Comparison of ENCODE assay signal across 35 cellular contexts in the genomic region with DNA sequence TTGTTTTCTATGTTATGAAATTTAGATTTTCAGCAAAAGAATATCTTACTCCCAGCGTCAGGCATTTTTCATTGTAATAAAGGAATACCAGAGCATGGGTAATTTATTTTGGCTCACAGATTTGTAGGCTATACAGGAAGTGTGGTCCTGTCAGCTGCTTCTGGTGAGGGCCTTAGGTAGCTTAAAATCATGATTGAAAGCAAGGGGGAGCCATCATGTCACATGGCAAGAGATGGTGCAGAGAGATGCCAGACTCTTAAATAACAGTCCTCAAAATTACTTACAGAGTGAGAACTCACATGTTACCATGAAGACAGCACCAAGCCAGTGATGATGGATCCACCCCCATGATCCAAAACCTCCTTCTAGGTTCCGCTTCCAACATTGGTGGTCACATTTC.
"Had no signal": no experiment of that assay in that cellular context is flagged by ENCODE, and none has a peak within 500 bp of the region (broad histone marks: within the 10 kb centered on the region; RNA-seq: fewer than 3 reads in every experiment).

No MANE protein-coding gene starts in this region.

- H3K4me2 ChIP-seq: PC-9, SK-N-SH had no signal

- H3K27me3 Mint-ChIP-seq: activated B cell treated with CpG ODN at 0.5 μM for 24 hours; activated CD4-positive, alpha-beta memory T cell treated with anti-CD3 and anti-CD28 coated beads, Interleukin-2, amount 10 ng/mL, durations not matched to agents 7 days and 5 days; activated CD8-positive, alpha-beta memory T cell treated with anti-CD3 and anti-CD28 coated beads, Interleukin-2, amount 10 ng/mL, durations not matched to agents 7 days and 5 days; activated naive CD8-positive, alpha-beta T cell treated with anti-CD3 and anti-CD28 coated beads for 36 hours; IgD-negative memory B cell had no signal

- H3K4me1 ChIP-seq: ascending aorta, SJSA1 had no signal

- H2AFZ ChIP-seq: PC-9 had no signal

- H3K4me1 Mint-ChIP-seq: activated B cell treated with CpG ODN at 0.5 μM for 24 hours; activated CD4-positive, alpha-beta memory T cell treated with anti-CD3 and anti-CD28 coated beads, Interleukin-2, amount 10 ng/mL, durations not matched to agents 7 days and 5 days; activated CD8-positive, alpha-beta memory T cell treated with anti-CD3 and anti-CD28 coated beads, Interleukin-2, amount 10 ng/mL, durations not matched to agents 7 days and 5 days; activated naive CD8-positive, alpha-beta T cell treated with anti-CD3 and anti-CD28 coated beads for 36 hours; IgD-negative memory B cell had no signal

- ATAC-seq: activated CD8-positive, alpha-beta memory T cell treated with anti-CD3 and anti-CD28 coated beads, Interleukin-2, amount 10 ng/mL, durations not matched to agents 7 days and 5 days had no signal

- DNase-seq: activated B cell treated with CpG ODN at 0.5 μM for 24 hours; activated CD4-positive, alpha-beta memory T cell treated with anti-CD3 and anti-CD28 coated beads, Interleukin-2, amount 10 ng/mL, durations not matched to agents 7 days and 5 days; activated CD4-positive, alpha-beta T cell treated with anti-CD3 and anti-CD28 coated beads for 4 hours; activated CD4-positive, alpha-beta T cell treated with anti-CD3 and anti-CD28 coated beads, Interleukin-2, amount 50 U/mL, for 1 hour; activated CD4-positive, CD25-positive, alpha-beta regulatory T cell treated with anti-CD3 and anti-CD28 coated beads, Interleukin-2, amount 50 U/mL, for 72 hours; activated CD8-positive, alpha-beta memory T cell treated with anti-CD3 and anti-CD28 coated beads for 24 hours; activated CD8-positive, alpha-beta memory T cell treated with anti-CD3 and anti-CD28 coated beads, Interleukin-2, amount 10 ng/mL, durations not matched to agents 7 days and 5 days; activated CD8-positive, alpha-beta memory T cell treated with anti-CD3 and anti-CD28 coated beads, Interleukin-2, amount 50 U/mL, for 48 hours; activated effector memory CD4-positive, alpha-beta T cell treated with Interleukin-2 at 50 U/mL for 16 hours; activated naive CD4-positive, alpha-beta T cell; activated naive CD4-positive, alpha-beta T cell treated with anti-CD3 and anti-CD28 coated beads, Interleukin-2, amount 50 U/mL, for 16 hours; activated naive CD8-positive, alpha-beta T cell treated with anti-CD3 and anti-CD28 coated beads for 36 hours; activated T-cell treated with anti-CD3 and anti-CD28 coated beads, Interleukin-2, amount 50 U/mL, for 48 hours; amygdala; Kasumi-1; KBM-7; MM.1S; MV-4-11; NCI-H1092; NCI-H187 treated with DMSO at 0.1 percent for 48 hours; NCI-H2081; NCI-H2171 treated with DMSO at 0.1 percent for 48 hours; NCI-H2227 treated with DMSO at 0.1 percent for 48 hours; NCI-H446; NCI-H510A treated with DMSO at 0.1 percent for 48 hours; NK-92 treated with Interleukin-12 subunit alpha and Interleukin-12 subunit beta, amount 100 ng/mL, for 24 hours; PC-9; SHP77 treated with DMSO at 0.1 percent for 48 hours; SK-N-SH had no signal

- H3K4me3 ChIP-seq: ascending aorta, cardiac muscle cell, PC-9, SJSA1 had no signal

- H3K27me3 ChIP-seq: ascending aorta, cardiac muscle cell, SJSA1 had no signal

- H3K27ac Mint-ChIP-seq: activated B cell treated with CpG ODN at 0.5 μM for 24 hours; activated CD4-positive, alpha-beta memory T cell treated with anti-CD3 and anti-CD28 coated beads, Interleukin-2, amount 10 ng/mL, durations not matched to agents 7 days and 5 days; activated CD8-positive, alpha-beta memory T cell treated with anti-CD3 and anti-CD28 coated beads, Interleukin-2, amount 10 ng/mL, durations not matched to agents 7 days and 5 days; activated naive CD8-positive, alpha-beta T cell treated with anti-CD3 and anti-CD28 coated beads for 36 hours; IgD-negative memory B cell; T-helper 1 cell treated with Interleukin-12 subunit alpha and Interleukin-12 subunit beta and Interleukin-4 antibody, amounts not matched to agents 30 μg/mL and 1 μg/mL, for 36 hours; T-helper 2 cell treated with Interferon-gamma antibody and Interleukin-4, amounts not matched to agents 5 μg/mL and 100 μg/mL, for 36 hours had no signal

- H3K36me3 ChIP-seq: ascending aorta, cardiac muscle cell, SJSA1 had no signal

- H3K36me3 Mint-ChIP-seq: activated CD8-positive, alpha-beta memory T cell treated with anti-CD3 and anti-CD28 coated beads, Interleukin-2, amount 10 ng/mL, durations not matched to agents 7 days and 5 days; activated naive CD8-positive, alpha-beta T cell treated with anti-CD3 and anti-CD28 coated beads for 36 hours; IgD-negative memory B cell had no signal

- H3K4me3 Mint-ChIP-seq: activated B cell treated with CpG ODN at 0.5 μM for 24 hours; activated CD4-positive, alpha-beta memory T cell treated with anti-CD3 and anti-CD28 coated beads, Interleukin-2, amount 10 ng/mL, durations not matched to agents 7 days and 5 days; activated CD8-positive, alpha-beta memory T cell treated with anti-CD3 and anti-CD28 coated beads, Interleukin-2, amount 10 ng/mL, durations not matched to agents 7 days and 5 days; activated naive CD8-positive, alpha-beta T cell treated with anti-CD3 and anti-CD28 coated beads for 36 hours; IgD-negative memory B cell; T-helper 1 cell treated with Interleukin-12 subunit alpha and Interleukin-12 subunit beta and Interleukin-4 antibody, amounts not matched to agents 30 μg/mL and 1 μg/mL, for 36 hours; T-helper 2 cell treated with Interferon-gamma antibody and Interleukin-4, amounts not matched to agents 5 μg/mL and 100 μg/mL, for 36 hours had no signal

- H3K27ac ChIP-seq: ascending aorta, cardiac muscle cell, PC-9, SJSA1 had no signal

- H3K9me3 ChIP-seq: ascending aorta, SJSA1, SK-N-SH had no signal

- H3K9me3 Mint-ChIP-seq: activated naive CD8-positive, alpha-beta T cell treated with anti-CD3 and anti-CD28 coated beads for 36 hours had no signal

- H3K9me2 ChIP-seq: SK-N-SH had no signal

- H3K9ac ChIP-seq: SK-N-SH had no signal
